ENCODE assay signal across 1 cellular context in the genomic region with DNA sequence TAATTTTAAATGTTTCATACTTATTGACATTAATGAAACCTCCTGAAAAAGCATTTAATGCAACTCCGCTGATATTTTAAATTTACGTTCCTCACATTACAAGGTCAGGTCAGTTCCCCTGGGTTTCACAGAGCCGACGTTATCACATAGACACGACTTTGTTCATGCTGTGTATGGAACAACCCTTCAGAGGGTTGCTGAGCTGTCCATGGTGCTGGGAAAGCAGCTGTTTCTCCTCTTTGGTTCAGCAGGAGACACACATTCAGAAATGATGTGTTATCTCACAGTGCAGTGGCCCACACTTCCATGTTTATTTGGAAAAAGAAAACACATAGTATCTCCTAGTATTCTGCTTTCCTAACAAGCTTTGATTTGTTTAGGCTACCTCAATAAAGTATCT.
TF ChIP-seq lines count a peak whose summit lies in the region.

No MANE protein-coding gene starts in this region.

TF ChIP-seq in HepG2, 621 proteins besides CTCF, POLR2A, EP300 and RAD21 (continued from another document and continues in another):
- TF ChIP-seq, protein P1, sequence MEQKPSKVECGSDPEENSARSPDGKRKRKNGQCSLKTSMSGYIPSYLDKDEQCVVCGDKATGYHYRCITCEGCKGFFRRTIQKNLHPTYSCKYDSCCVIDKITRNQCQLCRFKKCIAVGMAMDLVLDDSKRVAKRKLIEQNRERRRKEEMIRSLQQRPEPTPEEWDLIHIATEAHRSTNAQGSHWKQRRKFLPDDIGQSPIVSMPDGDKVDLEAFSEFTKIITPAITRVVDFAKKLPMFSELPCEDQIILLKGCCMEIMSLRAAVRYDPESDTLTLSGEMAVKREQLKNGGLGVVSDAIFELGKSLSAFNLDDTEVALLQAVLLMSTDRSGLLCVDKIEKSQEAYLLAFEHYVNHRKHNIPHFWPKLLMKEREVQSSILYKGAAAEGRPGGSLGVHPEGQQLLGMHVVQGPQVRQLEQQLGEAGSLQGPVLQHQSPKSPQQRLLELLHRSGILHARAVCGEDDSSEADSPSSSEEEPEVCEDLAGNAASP (CRISPR knock-in tag; IDR thresholded peaks at IDR 0.05; ENCODE audit: borderline replicate concordance): 0 out of 2 replicates have a peak, but pooled peaks have one; percentile 37
- TF ChIP-seq CAMTA2 (CRISPR knock-in tag; IDR thresholded peaks at IDR 0.05; ENCODE audit: borderline replicate concordance) (no peak), ERF (CRISPR knock-in tag; IDR thresholded peaks at IDR 0.05) (peak; percentile 57; the same call in 1 of the 2 replicates), NFRKB (IDR thresholded peaks at IDR 0.05) (no peak), ARNT2 (CRISPR knock-in tag; IDR thresholded peaks at IDR 0.05; ENCODE audit: low read depth) (no peak), GATAD2A (CRISPR knock-in tag; IDR thresholded peaks at IDR 0.05) (no peak), U2AF1 (optimal IDR thresholded peaks at IDR 0.05; ENCODE audit: low read depth, low read length) (no peak), KLF6 (CRISPR knock-in tag; IDR thresholded peaks at IDR 0.05) (0 out of 2 replicates have a peak, but pooled peaks have one; percentile 30), KDM5A (IDR thresholded peaks at IDR 0.05; ENCODE audit: borderline replicate concordance, low read length) (no peak), ZNF564 (CRISPR knock-in tag; IDR thresholded peaks at IDR 0.05) (no peak), MED1 (CRISPR knock-in tag; IDR thresholded peaks at IDR 0.05) (no peak), DR1 (CRISPR knock-in tag; IDR thresholded peaks at IDR 0.05) (no peak), HNRNPLL (IDR thresholded peaks at IDR 0.05; ENCODE audit: low read depth, low read length, poor library complexity, severe bottlenecking) (no peak), ZSCAN22 (CRISPR knock-in tag; IDR thresholded peaks at IDR 0.05) (no peak)
- TF ChIP-seq, protein P2, sequence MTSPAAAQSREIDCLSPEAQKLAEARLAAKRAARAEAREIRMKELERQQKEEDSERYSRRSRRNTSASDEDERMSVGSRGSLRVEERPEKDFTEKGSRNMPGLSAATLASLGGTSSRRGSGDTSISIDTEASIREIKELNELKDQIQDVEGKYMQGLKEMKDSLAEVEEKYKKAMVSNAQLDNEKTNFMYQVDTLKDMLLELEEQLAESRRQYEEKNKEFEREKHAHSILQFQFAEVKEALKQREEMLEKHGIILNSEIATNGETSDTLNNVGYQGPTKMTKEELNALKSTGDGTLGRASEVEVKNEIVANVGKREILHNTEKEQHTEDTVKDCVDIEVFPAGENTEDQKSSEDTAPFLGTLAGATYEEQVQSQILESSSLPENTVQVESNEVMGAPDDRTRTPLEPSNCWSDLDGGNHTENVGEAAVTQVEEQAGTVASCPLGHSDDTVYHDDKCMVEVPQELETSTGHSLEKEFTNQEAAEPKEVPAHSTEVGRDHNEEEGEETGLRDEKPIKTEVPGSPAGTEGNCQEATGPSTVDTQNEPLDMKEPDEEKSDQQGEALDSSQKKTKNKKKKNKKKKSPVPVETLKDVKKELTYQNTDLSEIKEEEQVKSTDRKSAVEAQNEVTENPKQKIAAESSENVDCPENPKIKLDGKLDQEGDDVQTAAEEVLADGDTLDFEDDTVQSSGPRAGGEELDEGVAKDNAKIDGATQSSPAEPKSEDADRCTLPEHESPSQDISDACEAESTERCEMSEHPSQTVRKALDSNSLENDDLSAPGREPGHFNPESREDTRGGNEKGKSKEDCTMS (CRISPR knock-in tag; conservative IDR thresholded peaks at IDR 0.05): 0 out of 2 replicates have a peak, but pooled peaks have one; percentile 13
- TF ChIP-seq, protein P3, sequence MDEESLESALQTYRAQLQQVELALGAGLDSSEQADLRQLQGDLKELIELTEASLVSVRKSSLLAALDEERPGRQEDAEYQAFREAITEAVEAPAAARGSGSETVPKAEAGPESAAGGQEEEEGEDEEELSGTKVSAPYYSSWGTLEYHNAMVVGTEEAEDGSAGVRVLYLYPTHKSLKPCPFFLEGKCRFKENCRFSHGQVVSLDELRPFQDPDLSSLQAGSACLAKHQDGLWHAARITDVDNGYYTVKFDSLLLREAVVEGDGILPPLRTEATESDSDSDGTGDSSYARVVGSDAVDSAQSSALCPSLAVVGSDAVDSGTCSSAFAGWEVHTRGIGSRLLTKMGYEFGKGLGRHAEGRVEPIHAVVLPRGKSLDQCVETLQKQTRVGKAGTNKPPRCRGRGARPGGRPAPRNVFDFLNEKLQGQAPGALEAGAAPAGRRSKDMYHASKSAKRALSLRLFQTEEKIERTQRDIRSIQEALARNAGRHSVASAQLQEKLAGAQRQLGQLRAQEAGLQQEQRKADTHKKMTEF (CRISPR knock-in tag; IDR thresholded peaks at IDR 0.05): no peak
- TF ChIP-seq, protein P4, sequence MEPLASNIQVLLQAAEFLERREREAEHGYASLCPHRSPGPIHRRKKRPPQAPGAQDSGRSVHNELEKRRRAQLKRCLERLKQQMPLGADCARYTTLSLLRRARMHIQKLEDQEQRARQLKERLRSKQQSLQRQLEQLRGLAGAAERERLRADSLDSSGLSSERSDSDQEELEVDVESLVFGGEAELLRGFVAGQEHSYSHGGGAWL (CRISPR knock-in tag; IDR thresholded peaks at IDR 0.05): no peak
- TF ChIP-seq, protein P5, sequence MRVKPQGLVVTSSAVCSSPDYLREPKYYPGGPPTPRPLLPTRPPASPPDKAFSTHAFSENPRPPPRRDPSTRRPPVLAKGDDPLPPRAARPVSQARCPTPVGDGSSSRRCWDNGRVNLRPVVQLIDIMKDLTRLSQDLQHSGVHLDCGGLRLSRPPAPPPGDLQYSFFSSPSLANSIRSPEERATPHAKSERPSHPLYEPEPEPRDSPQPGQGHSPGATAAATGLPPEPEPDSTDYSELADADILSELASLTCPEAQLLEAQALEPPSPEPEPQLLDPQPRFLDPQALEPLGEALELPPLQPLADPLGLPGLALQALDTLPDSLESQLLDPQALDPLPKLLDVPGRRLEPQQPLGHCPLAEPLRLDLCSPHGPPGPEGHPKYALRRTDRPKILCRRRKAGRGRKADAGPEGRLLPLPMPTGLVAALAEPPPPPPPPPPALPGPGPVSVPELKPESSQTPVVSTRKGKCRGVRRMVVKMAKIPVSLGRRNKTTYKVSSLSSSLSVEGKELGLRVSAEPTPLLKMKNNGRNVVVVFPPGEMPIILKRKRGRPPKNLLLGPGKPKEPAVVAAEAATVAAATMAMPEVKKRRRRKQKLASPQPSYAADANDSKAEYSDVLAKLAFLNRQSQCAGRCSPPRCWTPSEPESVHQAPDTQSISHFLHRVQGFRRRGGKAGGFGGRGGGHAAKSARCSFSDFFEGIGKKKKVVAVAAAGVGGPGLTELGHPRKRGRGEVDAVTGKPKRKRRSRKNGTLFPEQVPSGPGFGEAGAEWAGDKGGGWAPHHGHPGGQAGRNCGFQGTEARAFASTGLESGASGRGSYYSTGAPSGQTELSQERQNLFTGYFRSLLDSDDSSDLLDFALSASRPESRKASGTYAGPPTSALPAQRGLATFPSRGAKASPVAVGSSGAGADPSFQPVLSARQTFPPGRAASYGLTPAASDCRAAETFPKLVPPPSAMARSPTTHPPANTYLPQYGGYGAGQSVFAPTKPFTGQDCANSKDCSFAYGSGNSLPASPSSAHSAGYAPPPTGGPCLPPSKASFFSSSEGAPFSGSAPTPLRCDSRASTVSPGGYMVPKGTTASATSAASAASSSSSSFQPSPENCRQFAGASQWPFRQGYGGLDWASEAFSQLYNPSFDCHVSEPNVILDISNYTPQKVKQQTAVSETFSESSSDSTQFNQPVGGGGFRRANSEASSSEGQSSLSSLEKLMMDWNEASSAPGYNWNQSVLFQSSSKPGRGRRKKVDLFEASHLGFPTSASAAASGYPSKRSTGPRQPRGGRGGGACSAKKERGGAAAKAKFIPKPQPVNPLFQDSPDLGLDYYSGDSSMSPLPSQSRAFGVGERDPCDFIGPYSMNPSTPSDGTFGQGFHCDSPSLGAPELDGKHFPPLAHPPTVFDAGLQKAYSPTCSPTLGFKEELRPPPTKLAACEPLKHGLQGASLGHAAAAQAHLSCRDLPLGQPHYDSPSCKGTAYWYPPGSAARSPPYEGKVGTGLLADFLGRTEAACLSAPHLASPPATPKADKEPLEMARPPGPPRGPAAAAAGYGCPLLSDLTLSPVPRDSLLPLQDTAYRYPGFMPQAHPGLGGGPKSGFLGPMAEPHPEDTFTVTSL (CRISPR knock-in tag; IDR thresholded peaks at IDR 0.05; ENCODE audit: borderline replicate concordance): no peak
- TF ChIP-seq, protein P6, sequence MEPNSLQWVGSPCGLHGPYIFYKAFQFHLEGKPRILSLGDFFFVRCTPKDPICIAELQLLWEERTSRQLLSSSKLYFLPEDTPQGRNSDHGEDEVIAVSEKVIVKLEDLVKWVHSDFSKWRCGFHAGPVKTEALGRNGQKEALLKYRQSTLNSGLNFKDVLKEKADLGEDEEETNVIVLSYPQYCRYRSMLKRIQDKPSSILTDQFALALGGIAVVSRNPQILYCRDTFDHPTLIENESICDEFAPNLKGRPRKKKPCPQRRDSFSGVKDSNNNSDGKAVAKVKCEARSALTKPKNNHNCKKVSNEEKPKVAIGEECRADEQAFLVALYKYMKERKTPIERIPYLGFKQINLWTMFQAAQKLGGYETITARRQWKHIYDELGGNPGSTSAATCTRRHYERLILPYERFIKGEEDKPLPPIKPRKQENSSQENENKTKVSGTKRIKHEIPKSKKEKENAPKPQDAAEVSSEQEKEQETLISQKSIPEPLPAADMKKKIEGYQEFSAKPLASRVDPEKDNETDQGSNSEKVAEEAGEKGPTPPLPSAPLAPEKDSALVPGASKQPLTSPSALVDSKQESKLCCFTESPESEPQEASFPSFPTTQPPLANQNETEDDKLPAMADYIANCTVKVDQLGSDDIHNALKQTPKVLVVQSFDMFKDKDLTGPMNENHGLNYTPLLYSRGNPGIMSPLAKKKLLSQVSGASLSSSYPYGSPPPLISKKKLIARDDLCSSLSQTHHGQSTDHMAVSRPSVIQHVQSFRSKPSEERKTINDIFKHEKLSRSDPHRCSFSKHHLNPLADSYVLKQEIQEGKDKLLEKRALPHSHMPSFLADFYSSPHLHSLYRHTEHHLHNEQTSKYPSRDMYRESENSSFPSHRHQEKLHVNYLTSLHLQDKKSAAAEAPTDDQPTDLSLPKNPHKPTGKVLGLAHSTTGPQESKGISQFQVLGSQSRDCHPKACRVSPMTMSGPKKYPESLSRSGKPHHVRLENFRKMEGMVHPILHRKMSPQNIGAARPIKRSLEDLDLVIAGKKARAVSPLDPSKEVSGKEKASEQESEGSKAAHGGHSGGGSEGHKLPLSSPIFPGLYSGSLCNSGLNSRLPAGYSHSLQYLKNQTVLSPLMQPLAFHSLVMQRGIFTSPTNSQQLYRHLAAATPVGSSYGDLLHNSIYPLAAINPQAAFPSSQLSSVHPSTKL (CRISPR knock-in tag; IDR thresholded peaks at IDR 0.05): 0 out of 2 replicates have a peak, but pooled peaks have one; percentile 19
- TF ChIP-seq, protein P7, sequence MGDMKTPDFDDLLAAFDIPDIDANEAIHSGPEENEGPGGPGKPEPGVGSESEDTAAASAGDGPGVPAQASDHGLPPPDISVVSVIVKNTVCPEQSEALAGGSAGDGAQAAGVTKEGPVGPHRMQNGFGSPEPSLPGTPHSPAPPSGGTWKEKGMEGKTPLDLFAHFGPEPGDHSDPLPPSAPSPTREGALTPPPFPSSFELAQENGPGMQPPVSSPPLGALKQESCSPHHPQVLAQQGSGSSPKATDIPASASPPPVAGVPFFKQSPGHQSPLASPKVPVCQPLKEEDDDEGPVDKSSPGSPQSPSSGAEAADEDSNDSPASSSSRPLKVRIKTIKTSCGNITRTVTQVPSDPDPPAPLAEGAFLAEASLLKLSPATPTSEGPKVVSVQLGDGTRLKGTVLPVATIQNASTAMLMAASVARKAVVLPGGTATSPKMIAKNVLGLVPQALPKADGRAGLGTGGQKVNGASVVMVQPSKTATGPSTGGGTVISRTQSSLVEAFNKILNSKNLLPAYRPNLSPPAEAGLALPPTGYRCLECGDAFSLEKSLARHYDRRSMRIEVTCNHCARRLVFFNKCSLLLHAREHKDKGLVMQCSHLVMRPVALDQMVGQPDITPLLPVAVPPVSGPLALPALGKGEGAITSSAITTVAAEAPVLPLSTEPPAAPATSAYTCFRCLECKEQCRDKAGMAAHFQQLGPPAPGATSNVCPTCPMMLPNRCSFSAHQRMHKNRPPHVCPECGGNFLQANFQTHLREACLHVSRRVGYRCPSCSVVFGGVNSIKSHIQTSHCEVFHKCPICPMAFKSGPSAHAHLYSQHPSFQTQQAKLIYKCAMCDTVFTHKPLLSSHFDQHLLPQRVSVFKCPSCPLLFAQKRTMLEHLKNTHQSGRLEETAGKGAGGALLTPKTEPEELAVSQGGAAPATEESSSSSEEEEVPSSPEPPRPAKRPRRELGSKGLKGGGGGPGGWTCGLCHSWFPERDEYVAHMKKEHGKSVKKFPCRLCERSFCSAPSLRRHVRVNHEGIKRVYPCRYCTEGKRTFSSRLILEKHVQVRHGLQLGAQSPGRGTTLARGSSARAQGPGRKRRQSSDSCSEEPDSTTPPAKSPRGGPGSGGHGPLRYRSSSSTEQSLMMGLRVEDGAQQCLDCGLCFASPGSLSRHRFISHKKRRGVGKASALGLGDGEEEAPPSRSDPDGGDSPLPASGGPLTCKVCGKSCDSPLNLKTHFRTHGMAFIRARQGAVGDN (CRISPR knock-in tag; IDR thresholded peaks at IDR 0.05): no peak
- TF ChIP-seq, protein P8, sequence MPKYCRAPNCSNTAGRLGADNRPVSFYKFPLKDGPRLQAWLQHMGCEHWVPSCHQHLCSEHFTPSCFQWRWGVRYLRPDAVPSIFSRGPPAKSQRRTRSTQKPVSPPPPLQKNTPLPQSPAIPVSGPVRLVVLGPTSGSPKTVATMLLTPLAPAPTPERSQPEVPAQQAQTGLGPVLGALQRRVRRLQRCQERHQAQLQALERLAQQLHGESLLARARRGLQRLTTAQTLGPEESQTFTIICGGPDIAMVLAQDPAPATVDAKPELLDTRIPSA (CRISPR knock-in tag; IDR thresholded peaks at IDR 0.05; ENCODE audit: borderline replicate concordance): no peak
- TF ChIP-seq, protein P9, sequence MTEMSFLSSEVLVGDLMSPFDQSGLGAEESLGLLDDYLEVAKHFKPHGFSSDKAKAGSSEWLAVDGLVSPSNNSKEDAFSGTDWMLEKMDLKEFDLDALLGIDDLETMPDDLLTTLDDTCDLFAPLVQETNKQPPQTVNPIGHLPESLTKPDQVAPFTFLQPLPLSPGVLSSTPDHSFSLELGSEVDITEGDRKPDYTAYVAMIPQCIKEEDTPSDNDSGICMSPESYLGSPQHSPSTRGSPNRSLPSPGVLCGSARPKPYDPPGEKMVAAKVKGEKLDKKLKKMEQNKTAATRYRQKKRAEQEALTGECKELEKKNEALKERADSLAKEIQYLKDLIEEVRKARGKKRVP (CRISPR knock-in tag; IDR thresholded peaks at IDR 0.05): no peak
